Comparison of ENCODE assay signal across 1 cellular context in genomic region chr9:6646028-6646636, GRCh38.
TF ChIP-seq lines count a peak whose summit lies in the region.

No MANE protein-coding gene starts in this region.

TF ChIP-seq in GM12878, 131 proteins besides CTCF, POLR2A, EP300 and RAD21 (continued from another document):
- TF ChIP-seq ZBTB40 (IDR thresholded peaks at IDR 0.05; ENCODE audit: borderline replicate concordance) = 0 out of 2 replicates have a peak, but pooled peaks have one; percentile 18
- no peak for TF ChIP-seq MLLT1 (IDR thresholded peaks at IDR 0.05)
- 0 out of 2 replicates have a peak, but pooled peaks have one; percentile 2 for TF ChIP-seq SMARCA5 (IDR thresholded peaks at IDR 0.05)
- TF ChIP-seq CBFB (IDR thresholded peaks at IDR 0.05; ENCODE audit: low read depth) = no peak
- TF ChIP-seq WRNIP1 (IDR thresholded peaks at IDR 0.05; ENCODE audit: borderline replicate concordance, low read depth, low read length) = no peak
- no peak for TF ChIP-seq DPF2 (IDR thresholded peaks at IDR 0.05)
- peak; percentile 75; the same call in 1 of the 2 replicates for TF ChIP-seq RELB (IDR thresholded peaks at IDR 0.05; ENCODE audit: low read depth)
- TF ChIP-seq NFXL1 (IDR thresholded peaks at IDR 0.05; ENCODE audit: borderline replicate concordance) = no peak
- TF ChIP-seq BRCA1 (IDR thresholded peaks at IDR 0.05; ENCODE audit: low read depth, low read length) = no peak
- no peak for TF ChIP-seq ZZZ3 (IDR thresholded peaks at IDR 0.05; ENCODE audit: control insufficient read depth, insufficient read length, low read depth)
TF ChIP-seq in GM12878: peak in this region for 18.
